Comparison of ENCODE assay signal across 8 cellular contexts in the genomic region with DNA sequence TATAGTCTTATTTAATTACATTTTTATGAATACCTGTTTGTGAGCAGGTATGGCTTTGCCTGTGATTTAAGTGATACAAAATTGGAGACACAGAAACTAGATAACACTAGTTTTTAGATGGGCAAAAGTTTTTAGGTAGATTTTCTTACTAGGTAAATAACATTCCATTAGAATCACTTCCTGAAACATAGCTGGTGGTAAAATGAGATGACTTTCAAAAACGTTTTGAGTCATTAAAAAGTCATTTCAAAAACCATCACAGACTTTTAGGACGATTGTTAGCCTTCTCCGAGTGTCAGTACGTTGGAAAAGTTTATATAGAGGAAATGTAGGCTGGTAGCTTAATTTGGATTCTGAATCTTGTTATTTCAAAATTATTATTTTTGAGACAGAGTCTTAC. TPM values are rescaled to one million over a fixed set of nuclear protein-coding genes. Genes with fewer than 3 reads are reported as not detected.
DNase-seq lines count a peak whose midpoint lies in the region; ATAC-seq and TF ChIP-seq lines count a peak whose summit lies in the region.

No MANE protein-coding gene starts in this region.

- H3K27me3 ChIP-seq in right lobe of liver, result no peaks in the 10 kb centered on the region
- no peaks in the 10 kb centered on the region for H3K27me3 ChIP-seq in upper lobe of right lung

- H3K4me1 Mint-ChIP-seq in activated naive CD4-positive, alpha-beta T cell treated with anti-CD3 and anti-CD28 coated beads, Interleukin-2, amount 50 U/mL, for 24 hours, result peaks cover 42% of the 10 kb centered on the region

- H3K4me3 ChIP-seq in right lobe of liver, result peak overlapping the region; percentile 77 to 87 (median 78)
- peak overlapping the region; percentile 88 for H3K4me3 ChIP-seq in upper lobe of right lung

- H3K4me3 Mint-ChIP-seq in activated naive CD4-positive, alpha-beta T cell treated with anti-CD3 and anti-CD28 coated beads, Interleukin-2, amount 50 U/mL, for 24 hours, result peak overlapping the region; percentile 86

- no peaks in the 10 kb centered on the region for H3K27me3 Mint-ChIP-seq in activated naive CD4-positive, alpha-beta T cell treated with anti-CD3 and anti-CD28 coated beads, Interleukin-2, amount 50 U/mL, for 24 hours

- no peak for TF ChIP-seq POLR2A in right lobe of liver (IDR thresholded peaks at IDR 0.05)

- H3K9me3 Mint-ChIP-seq in activated naive CD4-positive, alpha-beta T cell treated with anti-CD3 and anti-CD28 coated beads, Interleukin-2, amount 50 U/mL, for 24 hours, result no peaks in the 10 kb centered on the region
- H3K9me3 Mint-ChIP-seq in activated naive CD4-positive, alpha-beta T cell treated with anti-CD3 and anti-CD28 coated beads, Interleukin-2, amount 50 U/mL, for 72 hours, result no peaks in the 10 kb centered on the region

- 42% methylated on average over 4 of the region's 4 CpGs for WGBS in right lobe of liver (ENCODE audit: insufficient coverage, low coverage, low lambda C conversion rate, missing lambda C conversion rate)

- TF ChIP-seq CTCF in right lobe of liver (IDR thresholded peaks at IDR 0.05) (no peak), upper lobe of right lung (IDR thresholded peaks at IDR 0.05) (no peak)

- intact Hi-C loops in right lobe of liver (cut with DNase I), result loop anchor here in 1 of 2 donors (10.0 kb wide), 1 partner anchor 94 kb away; no protein-coding TSS in a partner anchor
- intact Hi-C loops in upper lobe of right lung (cut with DNase I), result no loop called here

- H3K36me3 Mint-ChIP-seq in activated naive CD4-positive, alpha-beta T cell treated with anti-CD3 and anti-CD28 coated beads, Interleukin-2, amount 50 U/mL, for 24 hours, result no peaks in the 10 kb centered on the region
- no peaks in the 10 kb centered on the region for H3K36me3 Mint-ChIP-seq in activated naive CD4-positive, alpha-beta T cell treated with anti-CD3 and anti-CD28 coated beads, Interleukin-2, amount 50 U/mL, for 72 hours

- no peak overlapping the region for H3K27ac Mint-ChIP-seq in activated naive CD4-positive, alpha-beta T cell treated with anti-CD3 and anti-CD28 coated beads, Interleukin-2, amount 50 U/mL, for 24 hours
- peak overlapping the region; percentile 84 to 85 for H3K27ac Mint-ChIP-seq in activated naive CD4-positive, alpha-beta T cell treated with anti-CD3 and anti-CD28 coated beads, Interleukin-2, amount 50 U/mL, for 72 hours

- H3K27ac ChIP-seq in right lobe of liver (peak overlapping the region in 2 of 3 donors; percentile 94 to 95), upper lobe of right lung (peak overlapping the region; percentile 92)

- DNase-seq in activated naive CD4-positive, alpha-beta T cell treated with Interleukin-2 at 50 U/mL for 16 hours, result no peak
- no peak for DNase-seq in activated naive CD4-positive, alpha-beta T cell treated with anti-CD3 and anti-CD28 coated beads, Interleukin-2, amount 50 U/mL, for 72 hours (ENCODE audit: low spot score in 2 of 2)
- no peak for DNase-seq in right lobe of liver
- DNase-seq in upper lobe of right lung, result no peak
- no peak for DNase-seq in KBM-7
- no peak for DNase-seq in UCSD-AML1 (lab: John Stamatoyannopoulos, UW; ENCODE audit: unreplicated experiment)
- DNase-seq in stimulated activated CD4-positive, alpha-beta T cell treated with anti-CD3 and anti-CD28 coated beads, Interleukin-1b, Interleukin-23, amount 100 ng/mL, for 48 hours, result no peak

- H3K36me3 ChIP-seq in right lobe of liver, result no peaks in the 10 kb centered on the region
- no peaks in the 10 kb centered on the region for H3K36me3 ChIP-seq in upper lobe of right lung

- in situ Hi-C loops in KBM-7 (cut with MboI; ENCODE audit: low pct_unique_long_range_greater_than_20kb, low sequenced_read_pairs), result no loop called here

- peak; percentile 1 to 29 for ATAC-seq in activated naive CD4-positive, alpha-beta T cell treated with anti-CD3 and anti-CD28 coated beads, Interleukin-2, amount 50 U/mL, for 72 hours
- ATAC-seq in right lobe of liver (no peak), upper lobe of right lung (no peak)

- no peaks in the 10 kb centered on the region for H3K9me3 ChIP-seq in right lobe of liver
- no peaks in the 10 kb centered on the region for H3K9me3 ChIP-seq in upper lobe of right lung

- peaks cover 0 to 38% (median 5%) of the 10 kb centered on the region in 4 donors for H3K4me1 ChIP-seq in right lobe of liver
- H3K4me1 ChIP-seq in upper lobe of right lung, result peaks cover 15% of the 10 kb centered on the region

RNA-seq across cellular contexts. Expression of a gene that starts 18.3 kb away (rescaled TPM):
- total RNA-seq in activated naive CD4-positive, alpha-beta T cell treated with anti-CD3 and anti-CD28 coated beads, Interleukin-2, amount 50 U/mL, for 72 hours, result under 1 TPM; 0.59 to 0.78 TPM
- total RNA-seq in right lobe of liver (under 1 TPM in 1 of 6 experiments, not detected in 5; 0.32 TPM), upper lobe of right lung (0.84 TPM)

Comparison
In these comparisons a context has a peak if more than half of its experiments do, and no peak if none do; other contexts are left out.
1. ATAC-seq: peak in activated naive CD4-positive, alpha-beta T cell treated with anti-CD3 and anti-CD28 coated beads, Interleukin-2, amount 50 U/mL, for 72 hours (2 of 2); none in right lobe of liver (0 of 4) and upper lobe of right lung (single experiment).